Comparison of ENCODE assay signal across 22 cellular contexts in the genomic region with DNA sequence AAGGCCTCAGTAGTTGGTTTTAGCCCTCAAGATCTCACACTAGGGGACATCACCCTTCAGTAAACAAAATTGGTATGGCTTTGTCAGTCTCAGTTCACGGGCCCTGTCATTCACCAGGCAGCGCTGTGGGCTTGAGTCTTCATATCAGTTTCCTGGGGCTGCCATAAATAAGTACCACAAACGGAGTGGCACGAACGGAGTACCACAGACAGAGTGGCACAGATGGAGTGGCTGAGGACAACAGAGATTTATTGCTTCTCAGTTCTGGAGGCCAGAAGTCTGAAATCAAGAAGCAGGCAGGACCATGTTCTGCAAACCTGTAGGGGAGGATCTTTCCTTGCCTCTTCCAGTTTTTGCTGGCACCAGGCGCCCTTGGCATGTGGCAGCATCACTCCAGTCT.
"Had no signal": no experiment of that assay in that cellular context is flagged by ENCODE, and none has a peak within 500 bp of the region (broad histone marks: within the 10 kb centered on the region; RNA-seq: fewer than 3 reads in every experiment).

No MANE protein-coding gene starts in this region.

- H3K4me3 Mint-ChIP-seq: IgD-negative memory B cell had no signal

- H3K4me3 ChIP-seq: K562, SJCRH30 had no signal

- H3K9me3 Mint-ChIP-seq: IgD-negative memory B cell had no signal

- H3K4me1 Mint-ChIP-seq: IgD-negative memory B cell had no signal

- ATAC-seq: K562, Panc1, PC-3, Right ventricle myocardium inferior, SK-N-SH treated with all-trans-retinoic acid at 6 μM for 48 hours had no signal

- H3K4me1 ChIP-seq: SJCRH30 had no signal

- H3K9me3 ChIP-seq: SJCRH30 had no signal

- H3K4me2 ChIP-seq: KMS-11 had no signal

- H3K27ac ChIP-seq: HL-60, KMS-11, SJCRH30 had no signal

- DNase-seq: Kasumi-1; MM.1S; NCI-H1092 treated with DMSO at 0.1 percent for 48 hours; NCI-H1436; NCI-H187; NCI-H2081; NCI-H2107; NCI-H2227 treated with DMSO at 0.1 percent for 48 hours; NCI-H524; NCI-H526 treated with DMSO at 0.1 percent for 48 hours; NCI-H748 treated with DMSO at 0.1 percent for 48 hours; NK-92 treated with Interleukin-12 subunit alpha and Interleukin-12 subunit beta, amount 100 ng/mL, for 24 hours; PC-3; SHP77 treated with DMSO at 0.1 percent for 48 hours; SJCRH30 had no signal

- H3K27me3 ChIP-seq: SJCRH30 had no signal
